12 cellular contexts compared by ENCODE assay signal in the genomic region with DNA sequence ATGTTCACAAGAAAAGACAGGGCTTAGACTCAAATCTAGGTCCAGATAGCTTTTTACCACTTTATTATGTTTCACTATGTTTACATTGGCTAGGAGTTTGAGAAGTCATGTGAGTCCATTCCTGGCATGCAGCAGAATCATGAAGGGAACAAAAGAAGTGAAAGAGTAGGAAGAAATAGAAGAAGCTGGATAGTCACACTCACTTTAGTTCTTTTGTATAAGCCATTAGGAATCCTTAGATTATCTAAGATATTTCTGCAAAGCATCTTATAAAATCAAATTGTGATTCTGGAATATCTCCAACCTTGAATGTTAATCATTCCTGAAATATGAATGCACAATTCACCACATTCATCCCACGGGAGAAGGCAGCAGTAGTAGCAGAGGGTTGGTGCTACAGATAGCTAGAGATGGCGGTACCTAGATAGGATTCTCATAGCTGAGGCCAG. TPM values are rescaled to one million over a fixed set of nuclear protein-coding genes. Genes with fewer than 3 reads are reported as not detected.
DNase-seq lines count a peak whose midpoint lies in the region; ATAC-seq and TF ChIP-seq lines count a peak whose summit lies in the region.
"Had no signal": no experiment of that assay in that cellular context is flagged by ENCODE, and none has a peak within 500 bp of the region (broad histone marks: within the 10 kb centered on the region; RNA-seq: fewer than 3 reads in every experiment).

No MANE protein-coding gene starts in this region.

- H3K4me3 ChIP-seq in PC-3 (ENCODE audit: low read length) (no peak overlapping the region), esophagus muscularis mucosa (no peak overlapping the region)
- H3K4me3 ChIP-seq: uterus had no signal

- H3K36me3 ChIP-seq in PC-3 (ENCODE audit: low read depth, low read length) (no peaks in the 10 kb centered on the region), esophagus muscularis mucosa (no peaks in the 10 kb centered on the region)
- H3K36me3 ChIP-seq: uterus had no signal

- no peaks in the 10 kb centered on the region for H3K27me3 Mint-ChIP-seq in activated T-cell treated with anti-CD3 and anti-CD28 coated beads, Interleukin-2, amount 50 U/mL, for 24 hours
- H3K27me3 Mint-ChIP-seq: activated T-helper 17 cell treated with anti-CD3 and anti-CD28 coated beads, Interleukin-2, amount 50 U/mL, for 72 hours had no signal

- peaks cover 92% of the 10 kb centered on the region for H3K4me1 Mint-ChIP-seq in activated T-cell treated with anti-CD3 and anti-CD28 coated beads, Interleukin-2, amount 50 U/mL, for 24 hours (ENCODE audit: low read depth)

- intact Hi-C loops in PC-3 (cut with micrococcal nuclease), result loop anchor here (2.0 to 5.0 kb wide), 2 partner anchors 49 to 68 kb away; no protein-coding TSS in a partner anchor
- intact Hi-C loops in esophagus muscularis mucosa (cut with DNase I), result no loop called here

- 40% methylated on average over 2 of the region's 2 CpGs for whole genome bisulfite sequencing in esophagus muscularis mucosa

- ATAC-seq in PC-3 (no peak), HG03139 (IDR thresholded peaks at IDR 0.05; ENCODE audit: unreplicated experiment) (no peak)
- ATAC-seq: activated T-helper 17 cell treated with anti-CD3 and anti-CD28 coated beads, Interleukin-2, amount 50 U/mL, for 72 hours had no signal

- no TSS peak for BruUV-seq in PC-3 (replicated peaks; lab: Mats Ljungman, UMichigan)

- no peak overlapping the region for H3K27ac Mint-ChIP-seq in activated T-cell treated with anti-CD3 and anti-CD28 coated beads, Interleukin-2, amount 50 U/mL, for 24 hours
- H3K27ac Mint-ChIP-seq: activated T-helper 17 cell treated with anti-CD3 and anti-CD28 coated beads, Interleukin-2, amount 50 U/mL, for 72 hours had no signal

- CTCF ChIA-PET in PC-3 (lab: Charles Lee), result interaction anchor here (1.4 kb wide), 1 partner anchor 32 kb away, joined by 7 read pairs; the partner anchor contains the start of gene MAML2

- H3K9me2 ChIP-seq in PC-3 (replicated peaks; ENCODE audit: low read length), result no peaks in the 10 kb centered on the region

- DNase-seq in DMS79 treated with DMSO at 0.1 percent for 48 hours (lab: John Stamatoyannopoulos, UW) (peak; percentile 83), PC-3 (peak; percentile 78), esophagus muscularis mucosa (ENCODE audit: extremely low spot score) (no peak), putamen (ENCODE audit: low spot score) (peak; percentile 46), NCI-H526 treated with DMSO at 0.1 percent for 48 hours (lab: John Stamatoyannopoulos, UW) (no peak), NOMO-1 (lab: John Stamatoyannopoulos, UW; ENCODE audit: unreplicated experiment in 2 of 2) (no peak)
- no peak for DNase-seq in activated T-cell treated with anti-CD3 and anti-CD28 coated beads, Interleukin-2, amount 50 U/mL, for 24 hours
- DNase-seq: NCI-H2081 treated with DMSO at 0.1 percent for 48 hours, T-helper 2 cell, uterus had no signal

- TF ChIP-seq EP300 in esophagus muscularis mucosa (IDR thresholded peaks at IDR 0.05), result no peak

- H3K36me3 Mint-ChIP-seq in activated T-cell treated with anti-CD3 and anti-CD28 coated beads, Interleukin-2, amount 50 U/mL, for 24 hours (ENCODE audit: low read depth), result peaks cover 70% of the 10 kb centered on the region

- no peaks in the 10 kb centered on the region for H3K9me3 Mint-ChIP-seq in activated T-cell treated with anti-CD3 and anti-CD28 coated beads, Interleukin-2, amount 50 U/mL, for 24 hours
- H3K9me3 Mint-ChIP-seq: activated T-helper 17 cell treated with anti-CD3 and anti-CD28 coated beads, Interleukin-2, amount 50 U/mL, for 72 hours had no signal

- H3F3A ChIP-seq in PC-3 (ENCODE audit: low read length, unreplicated experiment), result peaks cover 14% of the 10 kb centered on the region

- no peaks in the 10 kb centered on the region for H4K20me1 ChIP-seq in PC-3 (ENCODE audit: low read length)

- 0 out of 2 replicates have a peak overlapping the region, but pooled peaks have one; percentile 0 for H3K9ac ChIP-seq in PC-3 (ENCODE audit: low read length)

- H3K79me2 ChIP-seq in PC-3 (ENCODE audit: low read length), result peaks cover 58% of the 10 kb centered on the region

- H2AFZ ChIP-seq in PC-3 (ENCODE audit: low read length), result no peak overlapping the region

- peak overlapping the region; percentile 54 for H3K4me2 ChIP-seq in PC-3 (ENCODE audit: low read length)

- H3K9me3 ChIP-seq in PC-3 (ENCODE audit: low read length) (no peaks in the 10 kb centered on the region), esophagus muscularis mucosa (no peaks in the 10 kb centered on the region)
- H3K9me3 ChIP-seq: uterus had no signal

- H3K27ac ChIP-seq in PC-3 (ENCODE audit: low read length), result peak overlapping the region; percentile 58
- H3K27ac ChIP-seq in esophagus muscularis mucosa (replicated peaks in 1 of 4), result peak overlapping the region; percentile 35 to 64 (median 44)

- no peak for TF ChIP-seq POLR2A in esophagus muscularis mucosa (IDR thresholded peaks at IDR 0.05; ENCODE audit: low read depth)

- no peaks in the 10 kb centered on the region for H3K27me3 ChIP-seq in PC-3 (ENCODE audit: low read length)
- H3K27me3 ChIP-seq in esophagus muscularis mucosa, result no peaks in the 10 kb centered on the region
- H3K27me3 ChIP-seq: uterus had no signal

- H3K4me3 Mint-ChIP-seq in activated T-cell treated with anti-CD3 and anti-CD28 coated beads, Interleukin-2, amount 50 U/mL, for 24 hours, result no peak overlapping the region
- H3K4me3 Mint-ChIP-seq: activated T-helper 17 cell treated with anti-CD3 and anti-CD28 coated beads, Interleukin-2, amount 50 U/mL, for 72 hours had no signal

- POLR2A ChIA-PET in PC-3 (lab: Charles Lee; ENCODE audit: unreplicated experiment), result interaction anchor here (0.5 to 0.6 kb wide), 3 partner anchors 32 to 1080 kb away, joined by 3 to 9 read pairs (median 3); partner anchors contain the start of genes MAML2 and SESN3

- no peak for TF ChIP-seq CTCF in PC-3 (conservative IDR thresholded peaks at IDR 0.05; ENCODE audit: low read depth, low read length)
- no peak for TF ChIP-seq CTCF in esophagus muscularis mucosa (IDR thresholded peaks at IDR 0.05)

- H3K4me1 ChIP-seq in PC-3 (ENCODE audit: insufficient read depth, low read length) (peaks cover 96% of the 10 kb centered on the region), esophagus muscularis mucosa (peaks cover 61 to 99% (median 93%) of the 10 kb centered on the region in 4 donors)

RNA-seq across cellular contexts. Expression of gene MAML2, which starts 31.9 kb away (rescaled TPM):
- 10.3 and 10.9 TPM in 2 replicates for total RNA-seq in PC-3 (2014; rRNA removed)
- total RNA-seq in esophagus muscularis mucosa, result 10 to 100 TPM; 20.0 to 33.7 (median 23.2) TPM

Comparison
In these comparisons a context has a peak if more than half of its experiments do, and no peak if none do; other contexts are left out.
1. DNase-seq: peak in DMS79 treated with DMSO at 0.1 percent for 48 hours (single experiment), PC-3 (single experiment) and putamen (single experiment); none in esophagus muscularis mucosa (single experiment), NCI-H526 treated with DMSO at 0.1 percent for 48 hours (single experiment), activated T-cell treated with anti-CD3 and anti-CD28 coated beads, Interleukin-2, amount 50 U/mL, for 24 hours (single experiment) and NOMO-1 (0 of 2).